20 cellular contexts compared by ENCODE assay signal in the genomic region with DNA sequence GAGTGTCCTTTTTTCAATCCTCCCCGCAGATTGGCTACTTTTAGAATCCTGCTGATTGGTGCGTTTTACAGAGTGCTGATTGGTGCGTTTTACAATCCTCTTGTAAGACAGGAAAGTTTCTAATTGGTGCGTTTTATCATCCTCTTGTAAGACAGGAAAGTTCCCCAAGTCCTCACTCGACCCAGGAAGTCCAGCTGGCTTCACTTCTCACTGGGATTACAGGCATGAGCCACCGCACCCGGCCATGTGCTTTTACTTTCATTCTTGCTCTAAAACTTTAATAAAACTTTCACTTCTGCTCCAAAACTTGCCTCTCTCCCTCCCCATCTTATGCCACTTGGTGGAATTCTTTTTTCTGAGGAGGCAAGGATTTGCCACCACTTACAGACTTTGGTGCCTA. TPM values are rescaled to one million over a fixed set of nuclear protein-coding genes. Genes with fewer than 3 reads are reported as not detected.
A peak's percentile ranks its signal among the peaks of the same experiment; 100 is the strongest.
DNase-seq lines count a peak whose midpoint lies in the region; ATAC-seq, FAIRE-seq and TF ChIP-seq lines count a peak whose summit lies in the region.
"Had no signal": no experiment of that assay in that cellular context is flagged by ENCODE, and none has a peak within 500 bp of the region (broad histone marks: within the 10 kb centered on the region; RNA-seq: fewer than 3 reads in every experiment).

No MANE protein-coding gene starts in this region.

- no peak for TF ChIP-seq CTCF in mesothelial cell of epicardium (IDR thresholded peaks at IDR 0.05; ENCODE audit: unreplicated experiment)

- intact Hi-C loops in activated CD4-positive, alpha-beta T cell treated with anti-CD3 and anti-CD28 coated beads for 36 hours (cut with DNase I, micrococcal nuclease): loop anchor here (5.0 kb wide), 2 partner anchors 136 to 174 kb away; no protein-coding TSS in a partner anchor
- intact Hi-C loops in dendritic cell treated with granulocyte-macrophage colony-stimulating factor and Interleukin-4, amounts not matched to agents 40 ng/mL and 50 ng/mL, for 4 days (cut with micrococcal nuclease): no loop called here

- DNase-seq in activated CD4-positive, alpha-beta T cell treated with anti-CD3 and anti-CD28 coated beads for 36 hours: no peak
- no peak for DNase-seq in activated CD4-positive, alpha-beta T cell treated with anti-CD3 and anti-CD28 coated beads, Interleukin-2, amount 50 U/mL, for 1 hour
- DNase-seq in M059J (ENCODE audit: low read depth): peak; percentile 7
- DNase-seq in pons (ENCODE audit: low spot score): peak; percentile 26
- DNase-seq in NCI-H1694 (lab: John Stamatoyannopoulos, UW): no peak
- DNase-seq in RCC 7860 (ENCODE audit: low spot score): no peak
- DNase-seq in mesothelial cell of epicardium (ENCODE audit: low spot score in 2 of 2, unreplicated experiment in 2 of 2): no peak
- DNase-seq: 8988T; activated CD4-positive, alpha-beta T cell treated with anti-CD3 and anti-CD28 coated beads, Interleukin-2, amount 50 U/mL, for 4 hours; activated T-cell treated with anti-CD3 and anti-CD28 coated beads, Interleukin-2, amount 50 U/mL, for 48 hours; amniotic stem cell; central memory CD4-positive, alpha-beta T cell; endodermal cell; foreskin melanocyte; NCI-H1694 treated with DMSO at 0.1 percent for 48 hours; NCI-H345; stimulated activated naive CD4-positive, alpha-beta T cell had no signal

- H3K36me3 Mint-ChIP-seq in activated CD4-positive, alpha-beta T cell treated with anti-CD3 and anti-CD28 coated beads for 36 hours (ENCODE audit: low read depth): peaks cover 9% of the 10 kb centered on the region
- peaks cover 6% of the 10 kb centered on the region for H3K36me3 Mint-ChIP-seq in dendritic cell treated with granulocyte-macrophage colony-stimulating factor and Interleukin-4, amounts not matched to agents 40 ng/mL and 50 ng/mL, for 4 days (ENCODE audit: low read depth)
- H3K36me3 Mint-ChIP-seq in mesothelial cell of epicardium: no peaks in the 10 kb centered on the region

- FAIRE-seq in RCC 7860 (lab: Jason Lieb, UNC): no peak

- H3K4me3 Mint-ChIP-seq in activated CD4-positive, alpha-beta T cell treated with anti-CD3 and anti-CD28 coated beads for 36 hours: no peak overlapping the region
- H3K4me3 Mint-ChIP-seq in dendritic cell treated with granulocyte-macrophage colony-stimulating factor and Interleukin-4, amounts not matched to agents 40 ng/mL and 50 ng/mL, for 4 days: no peak overlapping the region
- no peak overlapping the region for H3K4me3 Mint-ChIP-seq in mesothelial cell of epicardium
- H3K4me3 Mint-ChIP-seq: CD14-positive monocyte, endodermal cell, GM23338 had no signal

- ATAC-seq in activated CD4-positive, alpha-beta T cell treated with anti-CD3 and anti-CD28 coated beads for 36 hours: no peak
- ATAC-seq: GM23338 had no signal

- H3K9me3 Mint-ChIP-seq in activated CD4-positive, alpha-beta T cell treated with anti-CD3 and anti-CD28 coated beads for 36 hours (ENCODE audit: low read depth): peaks cover 2% of the 10 kb centered on the region
- H3K9me3 Mint-ChIP-seq in dendritic cell treated with granulocyte-macrophage colony-stimulating factor and Interleukin-4, amounts not matched to agents 40 ng/mL and 50 ng/mL, for 4 days: peaks cover 9% of the 10 kb centered on the region
- H3K9me3 Mint-ChIP-seq in mesothelial cell of epicardium: no peaks in the 10 kb centered on the region
- H3K9me3 Mint-ChIP-seq: GM23338 had no signal

- POLR2A ChIA-PET in activated CD4-positive, alpha-beta T cell treated with anti-CD3 and anti-CD28 coated beads for 36 hours (lab: Charles Lee): no interaction called here

- CTCF ChIA-PET in activated CD4-positive, alpha-beta T cell treated with anti-CD3 and anti-CD28 coated beads for 36 hours (lab: Charles Lee): no interaction called here

- peaks cover 25% of the 10 kb centered on the region for H3K4me1 Mint-ChIP-seq in activated CD4-positive, alpha-beta T cell treated with anti-CD3 and anti-CD28 coated beads for 36 hours
- H3K4me1 Mint-ChIP-seq in dendritic cell treated with granulocyte-macrophage colony-stimulating factor and Interleukin-4, amounts not matched to agents 40 ng/mL and 50 ng/mL, for 4 days (ENCODE audit: low read depth): peaks cover 17% of the 10 kb centered on the region
- H3K4me1 Mint-ChIP-seq in mesothelial cell of epicardium: peaks cover 2% of the 10 kb centered on the region
- H3K4me1 Mint-ChIP-seq: endodermal cell had no signal

- no peaks in the 10 kb centered on the region for H3K27me3 Mint-ChIP-seq in activated CD4-positive, alpha-beta T cell treated with anti-CD3 and anti-CD28 coated beads for 36 hours
- peaks cover 30% of the 10 kb centered on the region for H3K27me3 Mint-ChIP-seq in dendritic cell treated with granulocyte-macrophage colony-stimulating factor and Interleukin-4, amounts not matched to agents 40 ng/mL and 50 ng/mL, for 4 days
- peaks cover 24% of the 10 kb centered on the region for H3K27me3 Mint-ChIP-seq in mesothelial cell of epicardium (ENCODE audit: low read depth)

- peak overlapping the region; percentile 47 for H3K27ac Mint-ChIP-seq in activated CD4-positive, alpha-beta T cell treated with anti-CD3 and anti-CD28 coated beads for 36 hours
- peak overlapping the region; percentile 54 for H3K27ac Mint-ChIP-seq in dendritic cell treated with granulocyte-macrophage colony-stimulating factor and Interleukin-4, amounts not matched to agents 40 ng/mL and 50 ng/mL, for 4 days
- no peak overlapping the region for H3K27ac Mint-ChIP-seq in mesothelial cell of epicardium
- H3K27ac Mint-ChIP-seq: endodermal cell, GM23338 had no signal

RNA-seq across cellular contexts. Expression of a gene that starts 17.0 kb away (rescaled TPM):
- 10 to 100 TPM; 37.4 to 43.2 TPM for total RNA-seq in activated CD4-positive, alpha-beta T cell treated with anti-CD3 and anti-CD28 coated beads for 36 hours
- total RNA-seq in M059J (2014; rRNA removed; shearing (Covaris generic)): 22.4 and 32.2 TPM in 2 replicates
- 42.8 to 43.4 TPM (median 43.3 TPM) in 3 replicates for total RNA-seq in mesothelial cell of epicardium

Comparison
In these comparisons a context has a peak if more than half of its experiments do, and no peak if none do; other contexts are left out.
1. DNase-seq: peak in M059J (single experiment) and pons (single experiment); none in activated CD4-positive, alpha-beta T cell treated with anti-CD3 and anti-CD28 coated beads for 36 hours (single experiment), activated CD4-positive, alpha-beta T cell treated with anti-CD3 and anti-CD28 coated beads, Interleukin-2, amount 50 U/mL, for 1 hour (single experiment), NCI-H1694 (single experiment), RCC 7860 (single experiment) and mesothelial cell of epicardium (0 of 2).